In genomic region chr13:114334305-114335053, GRCh38 we compare ENCODE assay signal across 15 cellular contexts. TPM values are rescaled to one million over a fixed set of nuclear protein-coding genes. Genes with fewer than 3 reads are reported as not detected.
DNase-seq lines count a peak whose midpoint lies in the region; ATAC-seq and TF ChIP-seq lines count a peak whose summit lies in the region.
"Had no signal": no experiment of that assay in that cellular context is flagged by ENCODE, and none has a peak within 500 bp of the region (broad histone marks: within the 10 kb centered on the region; RNA-seq: fewer than 3 reads in every experiment).

No MANE protein-coding gene starts in this region.

- H4K20me1 ChIP-seq in Loucy (ENCODE audit: insufficient read depth, low read length, poor library complexity, severe bottlenecking): no peaks in the 10 kb centered on the region

- ATAC-seq in central memory CD8-positive, alpha-beta T cell (replicated peaks; ENCODE audit: extremely low read depth, poor library complexity, severe bottlenecking): no peak
- no peak for ATAC-seq in stimulated activated effector memory CD8-positive, alpha-beta T cell treated with anti-CD3 and anti-CD28 coated beads, Interleukin-12 subunit alpha, Interleukin-12 subunit beta, amount 100 ng/mL, for 72 hours
- ATAC-seq: foreskin keratinocyte, left ventricle myocardium superior had no signal

- peaks cover 12% of the 10 kb centered on the region for H3K4me1 Mint-ChIP-seq in activated naive CD8-positive, alpha-beta T cell (ENCODE audit: low read depth)
- H3K4me1 Mint-ChIP-seq in activated naive CD8-positive, alpha-beta T cell treated with anti-CD3 and anti-CD28 coated beads for 36 hours: peaks cover 8% of the 10 kb centered on the region
- H3K4me1 Mint-ChIP-seq in central memory CD8-positive, alpha-beta T cell: peaks cover 15% of the 10 kb centered on the region
- peaks cover 22% of the 10 kb centered on the region for H3K4me1 Mint-ChIP-seq in stimulated activated effector memory CD8-positive, alpha-beta T cell treated with anti-CD3 and anti-CD28 coated beads, Interleukin-12 subunit alpha, Interleukin-12 subunit beta, amount 100 ng/mL, for 72 hours
- H3K4me1 Mint-ChIP-seq: nephron had no signal

- peak overlapping the region; percentile 52 for H3K4me2 ChIP-seq in Loucy (ENCODE audit: low read depth, low read length, poor library complexity, severe bottlenecking)

- H3K79me2 ChIP-seq in Loucy (ENCODE audit: insufficient read depth, low read length): no peaks in the 10 kb centered on the region

- H3K36me3 ChIP-seq in Loucy (ENCODE audit: insufficient read depth, low read length): no peaks in the 10 kb centered on the region
- H3K36me3 ChIP-seq: Peyer's patch had no signal

- H3K9me3 Mint-ChIP-seq in activated naive CD8-positive, alpha-beta T cell (ENCODE audit: low read depth): no peaks in the 10 kb centered on the region
- H3K9me3 Mint-ChIP-seq in activated naive CD8-positive, alpha-beta T cell treated with anti-CD3 and anti-CD28 coated beads for 36 hours: no peaks in the 10 kb centered on the region
- H3K9me3 Mint-ChIP-seq in central memory CD8-positive, alpha-beta T cell: no peaks in the 10 kb centered on the region
- H3K9me3 Mint-ChIP-seq in stimulated activated effector memory CD8-positive, alpha-beta T cell treated with anti-CD3 and anti-CD28 coated beads, Interleukin-12 subunit alpha, Interleukin-12 subunit beta, amount 100 ng/mL, for 72 hours: no peaks in the 10 kb centered on the region

- H3K9me3 ChIP-seq in Loucy (ENCODE audit: insufficient read depth, low read depth, low read length): no peaks in the 10 kb centered on the region
- H3K9me3 ChIP-seq: Peyer's patch had no signal

- intact Hi-C loops in cardiac septum (cut with DNase I) (no loop called here), head of caudate nucleus (cut with DNase I) (no loop called here)

- DNase-seq in activated naive CD8-positive, alpha-beta T cell treated with anti-CD3 and anti-CD28 coated beads for 36 hours: no peak
- DNase-seq in central memory CD8-positive, alpha-beta T cell (ENCODE audit: low spot score in 2 of 2): no peak
- DNase-seq in stimulated activated effector memory CD8-positive, alpha-beta T cell treated with anti-CD3 and anti-CD28 coated beads, Interleukin-12 subunit alpha, Interleukin-12 subunit beta, amount 100 ng/mL, for 72 hours (ENCODE audit: low spot score in 2 of 2): no peak
- no peak for DNase-seq in cardiac septum (ENCODE audit: low spot score)
- DNase-seq in head of caudate nucleus: no peak
- DNase-seq in hepatic stellate cell (ENCODE audit: low spot score): no peak
- DNase-seq: central memory CD4-positive, alpha-beta T cell; foreskin keratinocyte; left ventricle myocardium superior; NCI-H1694 treated with DMSO at 0.1 percent for 48 hours; NCI-H446; Peyer's patch had no signal

- peaks cover 44% of the 10 kb centered on the region for H3K4me1 ChIP-seq in Loucy (ENCODE audit: insufficient read depth, low read length, poor library complexity, severe bottlenecking)
- H3K4me1 ChIP-seq: foreskin keratinocyte had no signal

- peaks cover 1% of the 10 kb centered on the region; the same call in 1 of the 2 replicates for H3F3A ChIP-seq in Loucy (ENCODE audit: low read depth)

- H3K4me3 ChIP-seq in Loucy (ENCODE audit: low read length, poor library complexity, severe bottlenecking): peak overlapping the region; percentile 38
- H3K4me3 ChIP-seq: Peyer's patch had no signal

- H3K36me3 Mint-ChIP-seq in activated naive CD8-positive, alpha-beta T cell: no peaks in the 10 kb centered on the region
- no peaks in the 10 kb centered on the region for H3K36me3 Mint-ChIP-seq in activated naive CD8-positive, alpha-beta T cell treated with anti-CD3 and anti-CD28 coated beads for 36 hours
- H3K36me3 Mint-ChIP-seq in central memory CD8-positive, alpha-beta T cell (ENCODE audit: insufficient read depth): no peaks in the 10 kb centered on the region
- peaks cover 2% of the 10 kb centered on the region for H3K36me3 Mint-ChIP-seq in stimulated activated effector memory CD8-positive, alpha-beta T cell treated with anti-CD3 and anti-CD28 coated beads, Interleukin-12 subunit alpha, Interleukin-12 subunit beta, amount 100 ng/mL, for 72 hours

- H3K27me3 Mint-ChIP-seq in activated naive CD8-positive, alpha-beta T cell: no peaks in the 10 kb centered on the region
- H3K27me3 Mint-ChIP-seq in activated naive CD8-positive, alpha-beta T cell treated with anti-CD3 and anti-CD28 coated beads for 36 hours: no peaks in the 10 kb centered on the region
- no peaks in the 10 kb centered on the region for H3K27me3 Mint-ChIP-seq in central memory CD8-positive, alpha-beta T cell

- H3K9ac ChIP-seq in Loucy (ENCODE audit: low read depth, low read length, poor library complexity, severe bottlenecking): peak overlapping the region; percentile 41

- no peaks in the 10 kb centered on the region for H3K9me2 ChIP-seq in Loucy (replicated peaks; ENCODE audit: low read depth, low read length)

- peak overlapping the region; percentile 10 for H3K4me3 Mint-ChIP-seq in activated naive CD8-positive, alpha-beta T cell
- H3K4me3 Mint-ChIP-seq in activated naive CD8-positive, alpha-beta T cell treated with anti-CD3 and anti-CD28 coated beads for 36 hours: no peak overlapping the region
- peak overlapping the region; percentile 59 for H3K4me3 Mint-ChIP-seq in central memory CD8-positive, alpha-beta T cell
- peak overlapping the region; percentile 39 for H3K4me3 Mint-ChIP-seq in stimulated activated effector memory CD8-positive, alpha-beta T cell treated with anti-CD3 and anti-CD28 coated beads, Interleukin-12 subunit alpha, Interleukin-12 subunit beta, amount 100 ng/mL, for 72 hours
- H3K4me3 Mint-ChIP-seq: nephron had no signal

- H3K27me3 ChIP-seq in Loucy (ENCODE audit: insufficient read depth, low read length, poor library complexity, severe bottlenecking): no peaks in the 10 kb centered on the region
- H3K27me3 ChIP-seq: foreskin keratinocyte, Peyer's patch had no signal

- TF ChIP-seq CTCF in Loucy (conservative IDR thresholded peaks at IDR 0.05; ENCODE audit: low read length): no peak

- H2AFZ ChIP-seq in Loucy (ENCODE audit: low read length): peak overlapping the region; percentile 71

- no peak overlapping the region for H3K27ac Mint-ChIP-seq in activated naive CD8-positive, alpha-beta T cell
- H3K27ac Mint-ChIP-seq in activated naive CD8-positive, alpha-beta T cell treated with anti-CD3 and anti-CD28 coated beads for 36 hours: no peak overlapping the region
- H3K27ac Mint-ChIP-seq in central memory CD8-positive, alpha-beta T cell (ENCODE audit: low read depth): peak overlapping the region; percentile 19
- H3K27ac Mint-ChIP-seq in stimulated activated effector memory CD8-positive, alpha-beta T cell treated with anti-CD3 and anti-CD28 coated beads, Interleukin-12 subunit alpha, Interleukin-12 subunit beta, amount 100 ng/mL, for 72 hours: peak overlapping the region; percentile 24
- H3K27ac Mint-ChIP-seq: nephron had no signal

RNA-seq across cellular contexts. Expression of gene CHAMP1, which starts 20.2 kb away (rescaled TPM):
- total RNA-seq in activated naive CD8-positive, alpha-beta T cell treated with anti-CD3 and anti-CD28 coated beads for 36 hours: 10 to 100 TPM; 46.2 to 46.6 TPM
- 11.2 TPM for total RNA-seq in cardiac septum

RNA-seq across cellular contexts. Expression of gene UPF3A, which starts 53.1 kb away (rescaled TPM):
- 10 to 100 TPM; 42.9 to 45.9 TPM for total RNA-seq in activated naive CD8-positive, alpha-beta T cell treated with anti-CD3 and anti-CD28 coated beads for 36 hours
- 28.8 TPM for total RNA-seq in cardiac septum

Comparison
In these comparisons a context has a peak if more than half of its experiments do, and no peak if none do; other contexts are left out.
1. H3K27ac Mint-ChIP-seq: peak in central memory CD8-positive, alpha-beta T cell (single experiment) and stimulated activated effector memory CD8-positive, alpha-beta T cell treated with anti-CD3 and anti-CD28 coated beads, Interleukin-12 subunit alpha, Interleukin-12 subunit beta, amount 100 ng/mL, for 72 hours (single experiment); none in activated naive CD8-positive, alpha-beta T cell (single experiment) and activated naive CD8-positive, alpha-beta T cell treated with anti-CD3 and anti-CD28 coated beads for 36 hours (single experiment).